In the genomic region with DNA sequence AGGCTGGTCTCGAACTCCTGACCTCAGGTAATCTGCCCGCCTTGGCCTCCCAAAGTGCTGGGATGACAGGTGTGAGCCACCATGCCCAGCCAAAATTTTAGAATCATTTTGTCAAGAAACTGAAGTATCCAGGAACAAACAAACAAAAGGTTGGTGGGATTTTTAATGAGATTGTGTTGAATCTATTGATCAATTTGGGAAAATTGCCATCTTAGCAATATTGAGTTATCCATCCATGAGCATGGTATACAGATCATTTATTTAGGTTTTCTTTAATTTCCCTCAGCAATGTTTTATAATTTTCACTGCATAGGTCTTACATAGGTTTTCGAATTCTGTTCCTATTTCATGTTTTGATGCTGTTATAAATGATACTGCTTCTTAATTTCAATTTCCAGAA, we compare ENCODE assay signal across 20 cellular contexts. TPM values are rescaled to one million over a fixed set of nuclear protein-coding genes. Genes with fewer than 3 reads are reported as not detected.
DNase-seq lines count a peak whose midpoint lies in the region; ATAC-seq, FAIRE-seq and TF ChIP-seq lines count a peak whose summit lies in the region.
"Had no signal": no experiment of that assay in that cellular context is flagged by ENCODE, and none has a peak within 500 bp of the region (broad histone marks: within the 10 kb centered on the region; RNA-seq: fewer than 3 reads in every experiment).

No MANE protein-coding gene starts in this region.

- no TSS peak for BruUV-seq in K562 (replicated peaks; lab: Mats Ljungman, UMichigan)

- in situ Hi-C loops in K562 (cut with MboI), result no loop called here

- no peak overlapping the region for H3K27ac Mint-ChIP-seq in activated CD8-positive, alpha-beta memory T cell treated with anti-CD3 and anti-CD28 coated beads, Interleukin-2, amount 10 ng/mL, durations not matched to agents 7 days and 5 days
- H3K27ac Mint-ChIP-seq: CD4-positive, alpha-beta T cell; CD8-positive, alpha-beta T cell had no signal

- no peaks in the 10 kb centered on the region for H3K79me2 ChIP-seq in K562 (ENCODE audit: control insufficient read depth, insufficient read depth, low read length)

- H3K27me3 ChIP-seq in K562 (ENCODE audit: control insufficient read depth in 2 of 2, insufficient read depth in 2 of 2, low read length in 2 of 2) (peaks cover 0 to 5% of the 10 kb centered on the region in 2 experiments; a peak in 1 of 5 replicates), spleen (replicated peaks in 1 of 7) (no peaks in the 10 kb centered on the region)
- H3K27me3 ChIP-seq: BLaER1 treated with 17β-estradiol and CSF1 and Interleukin-3, amounts not matched to agents 10 nM and 100 nM had no signal

- intact Hi-C loops in K562 (cut with micrococcal nuclease) (no loop called here), spleen (cut with DNase I; ENCODE audit: low total_unique reads) (loop anchor here (5.0 kb wide), 1 partner anchor 37 kb away; no protein-coding TSS in a partner anchor)

- H2AFZ ChIP-seq in K562 (ENCODE audit: low read depth, low read length), result no peak overlapping the region

- no peaks in the 10 kb centered on the region for H4K20me1 ChIP-seq in K562 (replicated peaks; ENCODE audit: control insufficient read depth, insufficient read depth, low read length)
- H4K20me1 ChIP-seq: BLaER1 treated with 17β-estradiol and CSF1 and Interleukin-3, amounts not matched to agents 10 nM and 100 nM had no signal

- H3K36me3 ChIP-seq in HEK293 (ENCODE audit: control insufficient read depth in 2 of 2, insufficient read depth in 1 of 2, low read length in 2 of 2), result no peaks in the 10 kb centered on the region
- H3K36me3 ChIP-seq in K562 (ENCODE audit: control insufficient read depth, insufficient read depth, low read length), result no peaks in the 10 kb centered on the region
- no peaks in the 10 kb centered on the region for H3K36me3 ChIP-seq in spleen
- H3K36me3 ChIP-seq: BLaER1 treated with 17β-estradiol and CSF1 and Interleukin-3, amounts not matched to agents 10 nM and 100 nM had no signal

- TF ChIP-seq RAD21 in A549 (conservative IDR thresholded peaks at IDR 0.05 in 1 of 2, IDR thresholded peaks at IDR 0.05 in 1 of 2) (no peak), K562 (CRISPR knock-in tag; conservative IDR thresholded peaks at IDR 0.05 in 1 of 2, IDR thresholded peaks at IDR 0.05 in 1 of 2) (no peak)

- H3K4me1 ChIP-seq in A549, result peaks cover 4% of the 10 kb centered on the region
- peaks cover under 1% of the 10 kb centered on the region for H3K4me1 ChIP-seq in HEK293 (ENCODE audit: control insufficient read depth, insufficient read depth, low read length)
- H3K4me1 ChIP-seq in K562 (replicated peaks in 1 of 2; ENCODE audit: control insufficient read depth in 2 of 2, insufficient read depth in 2 of 2, low read length in 2 of 2), result peaks cover 1 to 12% of the 10 kb centered on the region in 2 experiments; a peak in 3 of 5 replicates
- H3K4me1 ChIP-seq in spleen, result peaks cover 4 to 15% (median 10%) of the 10 kb centered on the region in 6 donors

- TF ChIP-seq EP300 in A549 (IDR thresholded peaks at IDR 0.05) (no peak), K562 (IDR thresholded peaks at IDR 0.05; ENCODE audit: low read length) (no peak)

- POLR2A ChIA-PET in A549 (lab: Yijun Ruan, JAX), result no interaction called here
- POLR2A ChIA-PET in HEK293 (lab: Yijun Ruan, JAX), result no interaction called here
- POLR2A ChIA-PET in K562 (lab: Yijun Ruan, JAX), result interaction anchor here (1.4 kb wide), 1 partner anchor 8 kb away, joined by 4 read pairs; no protein-coding TSS in a partner anchor

- H3K4me1 Mint-ChIP-seq in activated CD8-positive, alpha-beta memory T cell treated with anti-CD3 and anti-CD28 coated beads, Interleukin-2, amount 10 ng/mL, durations not matched to agents 7 days and 5 days, result no peaks in the 10 kb centered on the region

- no peak for FAIRE-seq in A549 (lab: Jason Lieb, UNC)
- no peak for FAIRE-seq in K562 (lab: Jason Lieb, UNC)
- FAIRE-seq: D721Med, G401.6 had no signal

- TF ChIP-seq POLR2A in A549 (IDR thresholded peaks at IDR 0.05; ENCODE audit: low read length) (no peak), K562 (conservative IDR thresholded peaks at IDR 0.05) (no peak), spleen (IDR thresholded peaks at IDR 0.05) (no peak)

- H3K9me1 ChIP-seq in K562 (ENCODE audit: control insufficient read depth, insufficient read depth, low read length), result no peaks in the 10 kb centered on the region

- DNase-seq in activated CD8-positive, alpha-beta memory T cell treated with anti-CD3 and anti-CD28 coated beads, Interleukin-2, amount 10 ng/mL, durations not matched to agents 7 days and 5 days, result peak; percentile 27
- DNase-seq in activated CD8-positive, alpha-beta memory T cell treated with anti-CD3 and anti-CD28 coated beads, Interleukin-2, amount 50 U/mL, for 4 hours, result no peak
- DNase-seq in A549 (ENCODE audit: low read depth in 1 of 2, low spot score in 1 of 2), result no peak
- DNase-seq in K562 (ENCODE audit: extremely low read depth in 1 of 4, low spot score in 3 of 4), result no peak
- no peak for DNase-seq in spleen
- DNase-seq: ACHN; Caco-2; Calu3; CD4-positive, alpha-beta T cell; CD8-positive, alpha-beta T cell; DMS79 treated with DMSO at 0.1 percent for 48 hours; GF-D8 had no signal

- CTCF ChIA-PET in activated CD8-positive, alpha-beta memory T cell treated with anti-CD3 and anti-CD28 coated beads, Interleukin-2, amount 10 ng/mL, durations not matched to agents 7 days and 5 days (lab: Charles Lee), result interaction anchor here (1.3 to 1.6 kb wide), 3 partner anchors 13 to 150 kb away, joined by 4 to 5 read pairs (median 4); no protein-coding TSS in a partner anchor
- CTCF ChIA-PET in A549 (lab: Yijun Ruan, JAX) (interaction anchor here (0.8 kb wide), 1 partner anchor 50 kb away, joined by 3 read pairs; no protein-coding TSS in a partner anchor), HEK293 (lab: Yijun Ruan, JAX) (no interaction called here), K562 (lab: Yijun Ruan, JAX; ENCODE audit: low intra/inter-chr PET ratio) (no interaction called here)

- no peaks in the 10 kb centered on the region for H3K9me3 ChIP-seq in A549
- H3K9me3 ChIP-seq in HEK293 (ENCODE audit: control insufficient read depth, insufficient read depth, low read depth, low read length), result no peaks in the 10 kb centered on the region
- H3K9me3 ChIP-seq in K562 (replicated peaks; ENCODE audit: control insufficient read depth, insufficient read depth, low read depth, low read length), result no peaks in the 10 kb centered on the region
- no peaks in the 10 kb centered on the region for H3K9me3 ChIP-seq in spleen
- H3K9me3 ChIP-seq: BLaER1 treated with 17β-estradiol and CSF1 and Interleukin-3, amounts not matched to agents 10 nM and 100 nM; Caco-2 had no signal

- ATAC-seq in activated CD8-positive, alpha-beta memory T cell treated with anti-CD3 and anti-CD28 coated beads, Interleukin-2, amount 10 ng/mL, durations not matched to agents 7 days and 5 days, result no peak
- ATAC-seq in A549 (no peak), K562 (no peak), GM21619 (IDR thresholded peaks at IDR 0.05; ENCODE audit: unreplicated experiment) (no peak), GM19351 (IDR thresholded peaks at IDR 0.05; ENCODE audit: unreplicated experiment) (no peak)
- ATAC-seq: CD8-positive, alpha-beta T cell had no signal

- WGBS in A549 (ENCODE audit: missing lambda C conversion rate), result 75% methylated on average over 3 of the region's 3 CpGs
- 1% methylated on average over 3 of the region's 3 CpGs for WGBS in K562 (ENCODE audit: insufficient coverage, low coverage, missing lambda C conversion rate)
- WGBS in spleen, 5 donors, result 90 to 97% (median 94%) methylated on average over 3 of the region's 3 CpGs

- H3K4me3 ChIP-seq in A549 (no peak overlapping the region), HEK293 (ENCODE audit: low read depth, low read length) (no peak overlapping the region), K562 (no peak overlapping the region), spleen (no peak overlapping the region)
- H3K4me3 ChIP-seq: BLaER1 treated with 17β-estradiol and CSF1 and Interleukin-3, amounts not matched to agents 10 nM and 100 nM had no signal

- no peak overlapping the region for H3K9ac ChIP-seq in K562 (ENCODE audit: insufficient read depth in 1 of 2, low read depth in 2 of 2, low read length in 2 of 2)
- H3K9ac ChIP-seq: BLaER1 treated with 17β-estradiol and CSF1 and Interleukin-3, amounts not matched to agents 10 nM and 100 nM had no signal

- H3K4me2 ChIP-seq in A549, result no peak overlapping the region
- H3K4me2 ChIP-seq in K562 (ENCODE audit: insufficient read depth, low read length), result no peak overlapping the region
- H3K4me2 ChIP-seq: BLaER1 treated with 17β-estradiol and CSF1 and Interleukin-3, amounts not matched to agents 10 nM and 100 nM had no signal

- TF ChIP-seq CTCF in A549 (IDR thresholded peaks at IDR 0.05), result no peak
- no peak for TF ChIP-seq CTCF in HEK293 (tag by site-specific recombination; IDR thresholded peaks at IDR 0.05)
- TF ChIP-seq CTCF in K562 (IDR thresholded peaks at IDR 0.05 in 2 of 3, conservative IDR thresholded peaks at IDR 0.05 in 1 of 3; ENCODE audit: insufficient read depth in 2 of 3, low read depth in 1 of 3, low read length in 3 of 3), result no peak
- TF ChIP-seq CTCF in spleen (IDR thresholded peaks at IDR 0.05 in 8 of 11, conservative IDR thresholded peaks at IDR 0.05 in 3 of 11), result no peak

- no peaks in the 10 kb centered on the region for H3K9me3 Mint-ChIP-seq in activated CD8-positive, alpha-beta memory T cell treated with anti-CD3 and anti-CD28 coated beads, Interleukin-2, amount 10 ng/mL, durations not matched to agents 7 days and 5 days (ENCODE audit: low read depth)
- H3K9me3 Mint-ChIP-seq: CD4-positive, alpha-beta T cell; CD8-positive, alpha-beta T cell had no signal

- H3K4me3 Mint-ChIP-seq in activated CD8-positive, alpha-beta memory T cell treated with anti-CD3 and anti-CD28 coated beads, Interleukin-2, amount 10 ng/mL, durations not matched to agents 7 days and 5 days, result no peak overlapping the region
- H3K4me3 Mint-ChIP-seq: CD4-positive, alpha-beta T cell; CD8-positive, alpha-beta T cell had no signal

- H3K27ac ChIP-seq in A549, result no peak overlapping the region
- H3K27ac ChIP-seq in HEK293 (ENCODE audit: extremely low read depth, low read depth, low read length), result no peak overlapping the region
- no peak overlapping the region for H3K27ac ChIP-seq in K562 (ENCODE audit: extremely low read depth, low read depth, low read length)
- H3K27ac ChIP-seq in spleen, result no peak overlapping the region
- H3K27ac ChIP-seq: 22Rv1; BLaER1 treated with 17β-estradiol and CSF1 and Interleukin-3, amounts not matched to agents 10 nM and 100 nM; C4-2B had no signal

- no peaks in the 10 kb centered on the region for H3K36me3 Mint-ChIP-seq in activated CD8-positive, alpha-beta memory T cell treated with anti-CD3 and anti-CD28 coated beads, Interleukin-2, amount 10 ng/mL, durations not matched to agents 7 days and 5 days
- H3K36me3 Mint-ChIP-seq: CD8-positive, alpha-beta T cell had no signal

- peaks cover 28% of the 10 kb centered on the region for H3K27me3 Mint-ChIP-seq in activated CD8-positive, alpha-beta memory T cell treated with anti-CD3 and anti-CD28 coated beads, Interleukin-2, amount 10 ng/mL, durations not matched to agents 7 days and 5 days
- H3K27me3 Mint-ChIP-seq: CD4-positive, alpha-beta T cell had no signal

RNA-seq across cellular contexts. Expression of a gene that starts 5.7 kb away (rescaled TPM):
- total RNA-seq in activated CD8-positive, alpha-beta memory T cell treated with anti-CD3 and anti-CD28 coated beads, Interleukin-2, amount 10 ng/mL, durations not matched to agents 7 days and 5 days, result 10 to 100 TPM; 83.8 to 85.3 TPM
- polyA plus RNA-seq in A549 (2011; rRNA removed) (22.9 and 24.7 TPM in 2 replicates), A549 (2017; fragmentation: RNase III; extraction: RNeasy Plus Mini Kit Qiagen cat#74134 plus additional on column Dnase treatment) (59.9 to 74.9 TPM (median 73.4 TPM) in 3 replicates), K562 (2011; rRNA removed) (17.0 and 20.6 TPM in 2 replicates), K562 (2014; fragmentation: Illumina TruSeq; extraction: Trizol) (15.2 TPM in 2 replicates), K562 (2014; fragmentation: Nextera tagmentation; extraction: Ambion mirVana) (under 1 TPM; 0.14 to 0.53 TPM), K562 (2014; rRNA removed) (13.1 and 14.9 TPM in 2 replicates), spleen (100 to 1,000 TPM in 1 of 3 donors, 10 to 100 TPM in 2; 52.2 to 123 (median 94.8) TPM)
- polyA plus RNA-seq in A549 (2012; cell fraction: cytosol; rRNA removed), result 40.3 and 47.5 TPM in 2 replicates
- polyA plus RNA-seq in A549 (2012; cell fraction: nucleus; rRNA removed), result 84.6 and 102 TPM in 2 replicates
- 17.1 and 25.6 TPM in 2 replicates for polyA minus RNA-seq in A549 (2011; rRNA and poly(A)+ RNA removed)
- total RNA-seq in K562 (2011; cell fraction: chromatin; rRNA removed; ENCODE audit: low replicate concordance), result 26.9 and 48.0 TPM in 2 replicates
- total RNA-seq in K562 (2011; cell fraction: nucleolus; rRNA removed), result 30.5 and 38.2 TPM in 2 replicates
- 24.9 and 32.4 TPM in 2 replicates for total RNA-seq in K562 (2011; cell fraction: nucleoplasm; rRNA removed)
- total RNA-seq in K562 (2014; rRNA removed) (13.6 and 13.9 TPM in 2 replicates), K562 (2014; rRNA removed; fragmentation: Illumina TruSeq; extraction: Trizol) (9.2 and 11.1 TPM in 2 replicates), K562 (2015; rRNA removed; fragmentation: Illumina TruSeq; extraction: Trizol) (15.5 and 18.4 TPM in 2 replicates), K562 (2021) (18.4 and 20.8 TPM in 2 replicates), spleen (100 to 1,000 TPM; 126 to 322 (median 223) TPM)
- 14.5 and 16.7 TPM in 2 replicates for polyA plus RNA-seq in K562 (2011; cell fraction: cytosol; rRNA removed)
- 32.2 and 34.4 TPM in 2 replicates for polyA plus RNA-seq in K562 (2011; cell fraction: nucleus; rRNA removed)
- polyA plus RNA-seq in K562 (2012), result 10.5 and 12.5 TPM in 2 replicates
- polyA minus RNA-seq in K562 (2011; rRNA and poly(A)+ RNA removed), result 10.9 and 14.5 TPM in 2 replicates
- polyA minus RNA-seq in K562 (2011; cell fraction: cytosol; rRNA and poly(A)+ RNA removed), result 13.2 and 14.3 TPM in 2 replicates
- polyA minus RNA-seq in K562 (2011; cell fraction: nucleus; rRNA and poly(A)+ RNA removed), result 9.4 and 24.4 TPM in 2 replicates

Comparison
In these comparisons a context has a peak if more than half of its experiments do, and no peak if none do; other contexts are left out.
1. CTCF ChIA-PET loops: an anchor here in activated CD8-positive, alpha-beta memory T cell treated with anti-CD3 and anti-CD28 coated beads, Interleukin-2, amount 10 ng/mL, durations not matched to agents 7 days and 5 days (1.3 to 1.6 kb wide) and A549 (0.8 kb wide); none called in HEK293 and K562.